ENCODE assay signal across 8 cellular contexts in genomic region chr9:35103660-35104191, GRCh38. TPM values are rescaled to one million over a fixed set of nuclear protein-coding genes. Genes with fewer than 3 reads are reported as not detected.
DNase-seq lines count a peak whose midpoint lies in the region; ATAC-seq and TF ChIP-seq lines count a peak whose summit lies in the region.

No MANE protein-coding gene starts in this region.

- H3K4me1 ChIP-seq in CD8-positive, alpha-beta memory T cell (ENCODE audit: insufficient read depth, low read length), result peaks cover 15% of the 10 kb centered on the region
- H3K4me1 ChIP-seq in RWPE2 (ENCODE audit: insufficient read depth, poor library complexity, severe bottlenecking), result no peaks in the 10 kb centered on the region

- H3K36me3 Mint-ChIP-seq in CD8-positive, alpha-beta memory T cell, result peaks cover 0 to 64% (median 4%) of the 10 kb centered on the region in 3 donors
- peaks cover 40% of the 10 kb centered on the region for H3K36me3 Mint-ChIP-seq in osteocyte (ENCODE audit: unreplicated experiment)

- H3K36me3 ChIP-seq in CD8-positive, alpha-beta memory T cell (ENCODE audit: insufficient read depth, low read length), result peaks cover 16% of the 10 kb centered on the region
- peaks cover 65% of the 10 kb centered on the region for H3K36me3 ChIP-seq in RWPE2 (ENCODE audit: low read depth)

- no peaks in the 10 kb centered on the region for H3K27me3 ChIP-seq in CD8-positive, alpha-beta memory T cell (ENCODE audit: insufficient read depth, low read length, poor library complexity, severe bottlenecking)
- no peaks in the 10 kb centered on the region for H3K27me3 ChIP-seq in RWPE2 (ENCODE audit: insufficient read depth, poor library complexity, severe bottlenecking)

- H3K9me3 Mint-ChIP-seq in CD8-positive, alpha-beta memory T cell, result no peaks in the 10 kb centered on the region
- H3K9me3 Mint-ChIP-seq in osteocyte (ENCODE audit: unreplicated experiment), result no peaks in the 10 kb centered on the region

- peak overlapping the region; percentile 86 for H3K27ac ChIP-seq in CD8-positive, alpha-beta memory T cell (ENCODE audit: low read depth, low read length)
- peak overlapping the region; percentile 45 for H3K27ac ChIP-seq in RWPE2 (ENCODE audit: poor library complexity, severe bottlenecking)

- peak overlapping the region; percentile 80 for H3K4me3 ChIP-seq in CD8-positive, alpha-beta memory T cell (ENCODE audit: low read length)
- H3K4me3 ChIP-seq in RWPE2 (ENCODE audit: severe bottlenecking), result peak overlapping the region; percentile 68
- H3K4me3 ChIP-seq in epithelial cell of proximal tubule (ENCODE audit: low read depth, low read length), result peak overlapping the region; percentile 97

- H3K27ac Mint-ChIP-seq in CD8-positive, alpha-beta memory T cell, result peak overlapping the region; percentile 80 to 100 (median 99)
- H3K27ac Mint-ChIP-seq in osteocyte (ENCODE audit: unreplicated experiment), result peak overlapping the region; percentile 99

- H3K27me3 Mint-ChIP-seq in CD8-positive, alpha-beta memory T cell, result peaks cover 0 to 2% of the 10 kb centered on the region in 2 donors
- H3K27me3 Mint-ChIP-seq in osteocyte (ENCODE audit: unreplicated experiment), result no peaks in the 10 kb centered on the region

- peak overlapping the region; percentile 84 to 98 (median 90) for H3K4me3 Mint-ChIP-seq in CD8-positive, alpha-beta memory T cell
- H3K4me3 Mint-ChIP-seq in osteocyte (ENCODE audit: unreplicated experiment), result peak overlapping the region; percentile 96

- no peak for DNase-seq in CD8-positive, alpha-beta memory T cell
- no peak for DNase-seq in RWPE2 (ENCODE audit: low spot score)
- DNase-seq in epithelial cell of proximal tubule (ENCODE audit: low read depth), result no peak
- no peak for DNase-seq in osteocyte (ENCODE audit: extremely low spot score, unreplicated experiment)
- DNase-seq in NCI-H526 treated with DMSO at 0.1 percent for 48 hours (lab: John Stamatoyannopoulos, UW), result no peak
- DNase-seq in medulla oblongata (ENCODE audit: extremely low spot score), result no peak
- DNase-seq in NCI-H2196 treated with DMSO at 0.1 percent for 48 hours (lab: John Stamatoyannopoulos, UW; ENCODE audit: unreplicated experiment), result no peak

- POLR2A ChIA-PET in CD8-positive, alpha-beta memory T cell (lab: Charles Lee), result interaction anchor here (0.8 to 1.6 kb wide), 6 partner anchors 8 to 32 kb away, joined by 4 to 8 read pairs (median 6); partner anchors contain the start of genes ATOSB, FANCG and VCP

- CTCF ChIA-PET in CD8-positive, alpha-beta memory T cell (lab: Charles Lee), result interaction anchor here (0.8 to 7.5 kb wide), 12 partner anchors 8 to 555 kb away, joined by 3 to 50 read pairs (median 4); partner anchors contain the start of genes ATOSB, CCDC107, FANCG and RMRP

- ATAC-seq in RWPE2 (ENCODE audit: low read depth), result no peak
- no peak for ATAC-seq in HG02973 (IDR thresholded peaks at IDR 0.05; ENCODE audit: unreplicated experiment)

- H3K4me1 Mint-ChIP-seq in CD8-positive, alpha-beta memory T cell, result peaks cover 27 to 35% (median 33%) of the 10 kb centered on the region in 3 donors
- peaks cover 23% of the 10 kb centered on the region for H3K4me1 Mint-ChIP-seq in osteocyte (ENCODE audit: unreplicated experiment)

- TF ChIP-seq CTCF in RWPE2 (IDR thresholded peaks at IDR 0.05; ENCODE audit: poor library complexity, severe bottlenecking) (no peak), epithelial cell of proximal tubule (conservative IDR thresholded peaks at IDR 0.05; ENCODE audit: low read depth, low read length) (no peak), osteocyte (IDR thresholded peaks at IDR 0.05) (no peak)

- no peaks in the 10 kb centered on the region for H3K9me3 ChIP-seq in CD8-positive, alpha-beta memory T cell (ENCODE audit: low read length)
- no peaks in the 10 kb centered on the region for H3K9me3 ChIP-seq in RWPE2 (ENCODE audit: severe bottlenecking)

RNA-seq across cellular contexts. Expression of gene STOML2, which starts 0.8 kb away (rescaled TPM):
- 100 to 1,000 TPM; 258 to 271 TPM for total RNA-seq in CD8-positive, alpha-beta memory T cell
- polyA plus RNA-seq in CD8-positive, alpha-beta memory T cell, result 88.9 TPM
- 201 and 268 TPM in 2 replicates for total RNA-seq in epithelial cell of proximal tubule
- total RNA-seq in osteocyte, result 100 and 104 TPM in 2 replicates

RNA-seq across cellular contexts. Expression of gene PIGO, which starts 7.3 kb away (rescaled TPM):
- total RNA-seq in CD8-positive, alpha-beta memory T cell, result 10 to 100 TPM; 31.7 to 32.1 TPM
- polyA plus RNA-seq in CD8-positive, alpha-beta memory T cell, result 26.4 TPM
- total RNA-seq in epithelial cell of proximal tubule, result 18.6 and 27.8 TPM in 2 replicates
- 29.9 and 33.9 TPM in 2 replicates for total RNA-seq in osteocyte

RNA-seq across cellular contexts. Expression of gene ATOSB, which starts 11.9 kb away (rescaled TPM):
- total RNA-seq in CD8-positive, alpha-beta memory T cell, result 1 to 10 TPM; 4.4 to 6.3 TPM
- polyA plus RNA-seq in CD8-positive, alpha-beta memory T cell, result 6.4 TPM
- total RNA-seq in epithelial cell of proximal tubule (14.0 and 27.7 TPM in 2 replicates), osteocyte (26.8 and 30.3 TPM in 2 replicates)

RNA-seq across cellular contexts. Expression of gene FANCG, which starts 24.0 kb away (rescaled TPM):
- total RNA-seq in CD8-positive, alpha-beta memory T cell, result 10 to 100 TPM; 90.6 to 95.4 TPM
- polyA plus RNA-seq in CD8-positive, alpha-beta memory T cell, result 10.0 TPM
- 47.3 and 60.3 TPM in 2 replicates for total RNA-seq in epithelial cell of proximal tubule
- 22.7 and 27.9 TPM in 2 replicates for total RNA-seq in osteocyte

RNA-seq across cellular contexts. Expression of gene VCP, which starts 31.3 kb away (rescaled TPM):
- total RNA-seq in CD8-positive, alpha-beta memory T cell, result 100 to 1,000 TPM; 309 to 323 TPM
- 195 TPM for polyA plus RNA-seq in CD8-positive, alpha-beta memory T cell
- total RNA-seq in epithelial cell of proximal tubule, result 244 and 371 TPM in 2 replicates
- 254 and 268 TPM in 2 replicates for total RNA-seq in osteocyte
